28 cellular contexts compared by ENCODE assay signal in the genomic region with DNA sequence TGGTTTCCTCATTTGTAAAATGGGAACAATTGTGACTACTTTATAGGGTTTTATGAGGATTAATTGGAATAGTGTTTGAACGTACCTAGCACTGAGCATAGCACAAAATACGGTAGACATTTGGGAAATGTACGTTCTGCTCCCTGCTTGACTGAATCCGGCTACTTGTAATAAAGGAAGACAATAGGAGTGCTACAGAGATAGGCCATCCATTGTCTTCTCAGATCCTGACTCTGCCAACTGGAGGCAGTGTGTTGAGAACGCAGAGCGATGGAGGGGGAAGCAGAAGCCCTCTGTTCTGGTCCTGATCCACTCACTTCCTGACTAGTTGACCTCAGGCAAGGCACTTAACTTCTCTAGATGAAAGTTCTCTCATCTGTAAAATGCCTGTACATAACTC. TPM values are rescaled to one million over a fixed set of nuclear protein-coding genes. Genes with fewer than 3 reads are reported as not detected.
"Had no signal": no experiment of that assay in that cellular context is flagged by ENCODE, and none has a peak within 500 bp of the region (broad histone marks: within the 10 kb centered on the region; RNA-seq: fewer than 3 reads in every experiment).

No MANE protein-coding gene starts in this region.

- H3K36me3 Mint-ChIP-seq: naive B cell had no signal

- H3K4me1 Mint-ChIP-seq: naive B cell had no signal

- H3K27ac ChIP-seq: colonic mucosa, foreskin keratinocyte, heart right ventricle, left ventricle myocardium inferior, lower lobe of right lung, pancreas, psoas muscle, spleen, stomach, suprapubic skin, tibial artery, upper lobe of right lung, vagina had no signal

- DNase-seq: colonic mucosa; dermis blood vessel endothelial cell; effector CD4-positive, alpha-beta T cell; endodermal cell; erythroblast; foreskin keratinocyte; heart right ventricle; left cardiac atrium; left ventricle myocardium inferior; lower lobe of right lung; mesenchymal stem cell; naive B cell; occipital lobe; pancreas; psoas muscle; spleen; stimulated activated CD4-positive, alpha-beta T cell treated with anti-CD3 and anti-CD28 coated beads, Interleukin-15, amount 100 ng/mL, for 24 hours; stimulated activated CD4-positive, alpha-beta T cell treated with anti-CD3 and anti-CD28 coated beads, Interleukin-1b, Interleukin-23, amount 100 ng/mL, for 48 hours; stimulated activated CD4-positive, alpha-beta T cell treated with anti-CD3 and anti-CD28 coated beads, Interleukin-4, amount 100 ng/mL, for 4 hours; stimulated activated naive CD4-positive, alpha-beta T cell; stomach; tibial artery; upper lobe of right lung had no signal

- H3K4me3 Mint-ChIP-seq: endodermal cell, naive B cell, nephron had no signal

- H3K27ac Mint-ChIP-seq: endodermal cell, naive B cell, nephron had no signal

- H3K9me3 Mint-ChIP-seq: nephron had no signal

- ATAC-seq: foreskin keratinocyte, heart right ventricle, left cardiac atrium, lower lobe of right lung, pancreas, psoas muscle, sciatic nerve, upper lobe of right lung had no signal

RNA-seq across cellular contexts. Expression of a gene that starts 26.4 kb away (rescaled TPM):
- total RNA-seq: dermis blood vessel endothelial cell, endothelial cell of umbilical vein, foreskin keratinocyte, left ventricle myocardium inferior, suprapubic skin had no signal
